Comparison of ENCODE assay signal across 1 cellular context in the genomic region with DNA sequence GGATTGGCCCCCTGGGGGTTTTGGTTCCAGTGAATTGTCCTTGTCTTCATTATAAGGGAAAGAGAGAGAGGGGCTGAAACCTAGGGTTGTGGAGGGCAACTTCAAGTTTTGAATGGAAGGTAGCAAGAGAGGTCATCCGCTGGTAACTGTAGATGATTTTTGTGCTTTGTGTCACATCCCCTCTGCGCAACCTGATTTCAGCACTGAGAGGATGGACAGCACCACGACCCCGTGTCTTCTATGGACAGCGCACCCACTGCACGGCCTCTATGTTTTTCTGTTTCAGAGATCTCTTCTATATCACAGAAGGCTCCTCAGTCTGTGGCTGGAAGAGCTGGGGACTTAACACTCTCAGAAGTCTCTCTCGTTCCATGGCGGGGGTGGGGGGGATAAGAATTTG.
TF ChIP-seq lines count a peak whose summit lies in the region.

No MANE protein-coding gene starts in this region.

TF ChIP-seq in HepG2, 621 proteins besides CTCF, POLR2A, EP300 and RAD21 (continued from another document and continues in another):
- TF ChIP-seq, protein P1, sequence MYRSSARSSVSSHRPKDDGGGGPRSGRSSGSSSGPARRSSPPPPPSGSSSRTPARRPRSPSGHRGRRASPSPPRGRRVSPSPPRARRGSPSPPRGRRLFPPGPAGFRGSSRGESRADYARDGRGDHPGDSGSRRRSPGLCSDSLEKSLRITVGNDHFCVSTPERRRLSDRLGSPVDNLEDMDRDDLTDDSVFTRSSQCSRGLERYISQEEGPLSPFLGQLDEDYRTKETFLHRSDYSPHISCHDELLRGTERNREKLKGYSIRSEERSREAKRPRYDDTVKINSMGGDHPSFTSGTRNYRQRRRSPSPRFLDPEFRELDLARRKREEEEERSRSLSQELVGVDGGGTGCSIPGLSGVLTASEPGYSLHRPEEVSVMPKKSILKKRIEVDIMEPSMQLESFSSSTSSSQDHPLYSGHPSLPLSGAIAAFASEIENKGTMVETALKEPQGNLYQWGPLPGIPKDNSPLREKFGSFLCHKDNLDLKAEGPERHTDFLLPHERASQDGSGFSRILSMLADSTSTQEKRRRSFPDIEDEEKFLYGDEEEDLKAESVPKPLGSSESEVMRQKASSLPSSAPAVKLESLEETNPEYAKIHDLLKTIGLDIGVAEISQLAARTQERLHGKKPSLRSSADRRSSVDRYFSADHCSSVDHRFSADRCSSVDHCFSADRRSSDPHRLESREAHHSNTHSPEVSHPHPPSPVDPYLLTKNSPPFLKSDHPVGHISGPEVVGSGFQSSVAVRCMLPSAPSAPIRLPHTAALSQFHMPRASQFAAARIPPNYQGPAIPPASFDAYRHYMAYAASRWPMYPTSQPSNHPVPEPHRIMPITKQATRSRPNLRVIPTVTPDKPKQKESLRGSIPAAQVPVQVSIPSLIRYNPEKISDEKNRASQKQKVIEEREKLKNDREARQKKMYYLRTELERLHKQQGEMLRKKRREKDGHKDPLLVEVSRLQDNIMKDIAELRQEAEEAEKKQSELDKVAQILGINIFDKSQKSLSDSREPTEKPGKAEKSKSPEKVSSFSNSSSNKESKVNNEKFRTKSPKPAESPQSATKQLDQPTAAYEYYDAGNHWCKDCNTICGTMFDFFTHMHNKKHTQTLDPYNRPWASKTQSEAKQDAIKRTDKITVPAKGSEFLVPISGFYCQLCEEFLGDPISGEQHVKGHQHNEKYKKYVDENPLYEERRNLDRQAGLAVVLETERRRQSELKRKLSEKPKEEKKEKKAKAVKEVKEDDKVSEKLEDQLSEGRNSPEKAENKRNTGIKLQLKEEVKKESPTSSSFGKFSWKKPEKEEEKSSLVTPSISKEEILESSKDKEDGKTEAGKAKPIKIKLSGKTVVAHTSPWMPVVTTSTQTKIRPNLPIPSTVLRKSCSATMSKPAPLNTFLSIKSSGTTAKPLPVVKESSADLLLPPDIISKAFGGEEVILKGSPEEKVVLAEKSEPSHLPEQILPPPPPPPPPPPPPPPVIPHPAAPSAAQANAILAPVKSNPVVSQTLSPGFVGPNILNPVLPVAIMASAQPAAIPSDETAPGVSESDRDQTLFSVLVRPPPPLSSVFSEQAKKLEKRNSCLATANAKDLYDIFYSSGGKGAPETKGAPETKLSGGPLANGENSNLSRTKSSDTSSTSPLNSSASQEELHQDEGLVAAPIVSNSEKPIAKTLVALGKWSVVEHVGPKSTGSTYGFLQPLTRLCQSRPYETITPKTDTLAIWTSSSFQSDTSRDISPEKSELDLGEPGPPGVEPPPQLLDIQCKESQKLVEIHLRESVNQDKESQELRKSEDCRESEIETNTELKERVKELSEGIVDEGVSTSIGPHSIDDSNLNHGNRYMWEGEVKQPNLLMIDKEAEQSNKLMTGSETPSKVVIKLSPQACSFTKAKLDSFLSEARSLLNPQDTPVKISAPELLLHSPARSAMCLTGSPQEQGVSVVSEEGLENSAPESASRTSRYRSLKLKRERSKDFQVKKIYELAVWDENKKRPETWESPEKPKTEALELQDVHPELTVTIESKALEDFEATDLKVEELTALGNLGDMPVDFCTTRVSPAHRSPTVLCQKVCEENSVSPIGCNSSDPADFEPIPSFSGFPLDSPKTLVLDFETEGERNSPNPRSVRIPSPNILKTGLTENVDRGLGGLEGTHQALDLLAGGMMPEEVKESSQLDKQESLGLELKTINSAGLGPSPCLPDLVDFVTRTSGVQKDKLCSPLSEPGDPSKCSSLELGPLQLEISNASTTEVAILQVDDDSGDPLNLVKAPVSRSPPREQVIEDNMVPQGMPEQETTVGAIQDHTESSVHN (CRISPR knock-in tag; IDR thresholded peaks at IDR 0.05): no peak
- TF ChIP-seq MTERF4 (CRISPR knock-in tag; IDR thresholded peaks at IDR 0.05): no peak
- TF ChIP-seq SP140L (CRISPR knock-in tag; IDR thresholded peaks at IDR 0.05; ENCODE audit: borderline replicate concordance): no peak
- peak; percentile 17; the same call in 1 of the 2 replicates for TF ChIP-seq ZNF281 (CRISPR knock-in tag; IDR thresholded peaks at IDR 0.05; ENCODE audit: borderline replicate concordance)
- TF ChIP-seq RARA (CRISPR knock-in tag; IDR thresholded peaks at IDR 0.05): 0 out of 2 replicates have a peak, but pooled peaks have one; percentile 22
- no peak for TF ChIP-seq THAP9 (CRISPR knock-in tag; IDR thresholded peaks at IDR 0.05; ENCODE audit: borderline replicate concordance)
- no peak for TF ChIP-seq MIXL1 (CRISPR knock-in tag; IDR thresholded peaks at IDR 0.05)
- TF ChIP-seq ZNF574 (CRISPR knock-in tag; IDR thresholded peaks at IDR 0.05): peak; percentile 18; the same call in 1 of the 2 replicates
- TF ChIP-seq ZNF496 (CRISPR knock-in tag; IDR thresholded peaks at IDR 0.05; ENCODE audit: insufficient replicate concordance): no peak
- TF ChIP-seq SNAI1 (CRISPR knock-in tag; IDR thresholded peaks at IDR 0.05; ENCODE audit: borderline replicate concordance): no peak
- TF ChIP-seq KMT2B (CRISPR knock-in tag; IDR thresholded peaks at IDR 0.05): no peak
- no peak for TF ChIP-seq ZFP36L1 (CRISPR knock-in tag; IDR thresholded peaks at IDR 0.05)
- no peak for TF ChIP-seq POGK (CRISPR knock-in tag; conservative IDR thresholded peaks at IDR 0.05)
- TF ChIP-seq RELA (CRISPR knock-in tag; IDR thresholded peaks at IDR 0.05): no peak
- TF ChIP-seq, protein P2, sequence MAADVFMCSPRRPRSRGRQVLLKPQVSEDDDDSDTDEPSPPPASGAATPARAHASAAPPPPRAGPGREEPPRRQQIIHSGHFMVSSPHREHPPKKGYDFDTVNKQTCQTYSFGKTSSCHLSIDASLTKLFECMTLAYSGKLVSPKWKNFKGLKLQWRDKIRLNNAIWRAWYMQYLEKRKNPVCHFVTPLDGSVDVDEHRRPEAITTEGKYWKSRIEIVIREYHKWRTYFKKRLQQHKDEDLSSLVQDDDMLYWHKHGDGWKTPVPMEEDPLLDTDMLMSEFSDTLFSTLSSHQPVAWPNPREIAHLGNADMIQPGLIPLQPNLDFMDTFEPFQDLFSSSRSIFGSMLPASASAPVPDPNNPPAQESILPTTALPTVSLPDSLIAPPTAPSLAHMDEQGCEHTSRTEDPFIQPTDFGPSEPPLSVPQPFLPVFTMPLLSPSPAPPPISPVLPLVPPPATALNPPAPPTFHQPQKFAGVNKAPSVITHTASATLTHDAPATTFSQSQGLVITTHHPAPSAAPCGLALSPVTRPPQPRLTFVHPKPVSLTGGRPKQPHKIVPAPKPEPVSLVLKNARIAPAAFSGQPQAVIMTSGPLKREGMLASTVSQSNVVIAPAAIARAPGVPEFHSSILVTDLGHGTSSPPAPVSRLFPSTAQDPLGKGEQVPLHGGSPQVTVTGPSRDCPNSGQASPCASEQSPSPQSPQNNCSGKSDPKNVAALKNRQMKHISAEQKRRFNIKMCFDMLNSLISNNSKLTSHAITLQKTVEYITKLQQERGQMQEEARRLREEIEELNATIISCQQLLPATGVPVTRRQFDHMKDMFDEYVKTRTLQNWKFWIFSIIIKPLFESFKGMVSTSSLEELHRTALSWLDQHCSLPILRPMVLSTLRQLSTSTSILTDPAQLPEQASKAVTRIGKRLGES (CRISPR knock-in tag; IDR thresholded peaks at IDR 0.05; ENCODE audit: borderline replicate concordance): no peak
- TF ChIP-seq ZNF530 (CRISPR knock-in tag; IDR thresholded peaks at IDR 0.05; ENCODE audit: low read depth): no peak
- TF ChIP-seq HOXA9 (CRISPR knock-in tag; IDR thresholded peaks at IDR 0.05; ENCODE audit: borderline replicate concordance): no peak
- no peak for TF ChIP-seq ARNT (IDR thresholded peaks at IDR 0.05)
- no peak for TF ChIP-seq ISL2 (CRISPR knock-in tag; IDR thresholded peaks at IDR 0.05)
- no peak for TF ChIP-seq MLX (CRISPR knock-in tag; IDR thresholded peaks at IDR 0.05)
- TF ChIP-seq ZNF773 (CRISPR knock-in tag; IDR thresholded peaks at IDR 0.05; ENCODE audit: borderline replicate concordance): no peak
- TF ChIP-seq, protein P3, sequence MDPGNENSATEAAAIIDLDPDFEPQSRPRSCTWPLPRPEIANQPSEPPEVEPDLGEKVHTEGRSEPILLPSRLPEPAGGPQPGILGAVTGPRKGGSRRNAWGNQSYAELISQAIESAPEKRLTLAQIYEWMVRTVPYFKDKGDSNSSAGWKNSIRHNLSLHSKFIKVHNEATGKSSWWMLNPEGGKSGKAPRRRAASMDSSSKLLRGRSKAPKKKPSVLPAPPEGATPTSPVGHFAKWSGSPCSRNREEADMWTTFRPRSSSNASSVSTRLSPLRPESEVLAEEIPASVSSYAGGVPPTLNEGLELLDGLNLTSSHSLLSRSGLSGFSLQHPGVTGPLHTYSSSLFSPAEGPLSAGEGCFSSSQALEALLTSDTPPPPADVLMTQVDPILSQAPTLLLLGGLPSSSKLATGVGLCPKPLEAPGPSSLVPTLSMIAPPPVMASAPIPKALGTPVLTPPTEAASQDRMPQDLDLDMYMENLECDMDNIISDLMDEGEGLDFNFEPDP (CRISPR knock-in tag; conservative IDR thresholded peaks at IDR 0.05): no peak
- no peak for TF ChIP-seq DR1 (CRISPR knock-in tag; IDR thresholded peaks at IDR 0.05)
